In the genomic region with DNA sequence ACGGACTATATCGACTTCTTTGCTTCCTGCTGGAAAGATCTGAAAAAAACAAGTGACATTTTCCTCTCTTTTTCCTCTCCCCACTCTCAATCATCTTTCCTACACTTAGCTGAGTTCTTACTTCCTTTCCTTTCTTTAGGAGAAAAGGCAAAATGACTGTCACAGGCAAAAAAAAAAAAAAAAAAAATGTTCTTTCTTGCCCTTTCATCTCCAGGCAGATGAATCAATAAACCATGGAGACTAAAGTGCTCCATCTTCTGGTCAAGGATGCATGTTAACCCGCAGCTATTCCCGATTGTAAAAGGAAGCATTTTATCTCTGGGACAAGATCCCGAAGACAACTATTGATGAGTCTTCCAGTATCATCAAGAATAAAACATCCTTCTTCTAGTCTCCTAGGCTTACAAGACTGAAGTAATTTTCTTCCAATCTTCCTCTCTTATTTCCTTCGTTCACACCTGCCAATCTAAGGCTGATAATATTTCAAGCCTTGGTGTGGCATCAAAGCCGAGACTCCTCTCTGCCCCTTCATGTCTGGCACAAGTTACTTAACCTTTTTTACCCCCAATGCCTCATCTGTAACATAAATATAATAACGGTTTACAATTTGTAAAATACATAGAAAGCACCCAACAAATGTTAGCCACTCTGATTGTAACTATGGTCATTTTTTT, we compare ENCODE assay signal across 8 cellular contexts.
A peak's percentile ranks its signal among the peaks of the same experiment; 100 is the strongest.
DNase-seq lines count a peak whose midpoint lies in the region; ATAC-seq, FAIRE-seq and TF ChIP-seq lines count a peak whose summit lies in the region.

No MANE protein-coding gene starts in this region.

- no peaks in the 10 kb centered on the region for H3K27me3 ChIP-seq in endothelial cell of umbilical vein (ENCODE audit: control insufficient read depth in 2 of 2, insufficient read depth in 2 of 2, low read length in 2 of 2)
- H3K27me3 ChIP-seq in neural progenitor cell = no peaks in the 10 kb centered on the region

- no peaks in the 10 kb centered on the region for H3K36me3 Mint-ChIP-seq in neural progenitor cell

- no peaks in the 10 kb centered on the region for H3K9me2 ChIP-seq in OCI-LY7 (ENCODE audit: insufficient read depth, low read length)

- dilution Hi-C loops in endothelial cell of umbilical vein (cut with MboI; ENCODE audit: extremely low pct_ligation_motif_present, low sequenced_read_pairs) = no loop called here

- H3K9me3 ChIP-seq in OCI-LY7 (ENCODE audit: low read length) = no peaks in the 10 kb centered on the region
- no peaks in the 10 kb centered on the region for H3K9me3 ChIP-seq in endothelial cell of umbilical vein (replicated peaks; ENCODE audit: control insufficient read depth, insufficient read depth, low read length)
- no peaks in the 10 kb centered on the region for H3K9me3 ChIP-seq in neural progenitor cell (ENCODE audit: low read depth)

- H3K4me2 ChIP-seq in OCI-LY7 (ENCODE audit: low read length) (peak overlapping the region; percentile 17; the same call in 1 of the 2 replicates), endothelial cell of umbilical vein (ENCODE audit: insufficient read depth, low read length) (peak overlapping the region; percentile 60), neural progenitor cell (no peak overlapping the region)

- in situ Hi-C loops in GM13976 (cut with MboI; ENCODE audit: low sequenced_read_pairs, unreplicated experiment) = no loop called here

- H3K36me3 ChIP-seq in OCI-LY7 (ENCODE audit: insufficient read depth, low read length) = no peaks in the 10 kb centered on the region
- H3K36me3 ChIP-seq in endothelial cell of umbilical vein (ENCODE audit: control insufficient read depth in 2 of 2, extremely low read depth in 1 of 2, insufficient read depth in 2 of 2, low read length in 2 of 2) = no peaks in the 10 kb centered on the region
- H3K36me3 ChIP-seq in neural progenitor cell = no peaks in the 10 kb centered on the region

- H3K27ac ChIP-seq in OCI-LY7 (ENCODE audit: low read depth, low read length, poor library complexity, severe bottlenecking) (no peak overlapping the region), endothelial cell of umbilical vein (ENCODE audit: insufficient read depth, low read depth, low read length) (no peak overlapping the region), neural progenitor cell (no peak overlapping the region)

- no peak overlapping the region for H3K4me3 Mint-ChIP-seq in neural progenitor cell

- H3K79me2 ChIP-seq in OCI-LY7 (ENCODE audit: insufficient read depth, low read depth, low read length) = no peaks in the 10 kb centered on the region
- H3K79me2 ChIP-seq in endothelial cell of umbilical vein (ENCODE audit: control insufficient read depth, insufficient read depth, low read length) = no peaks in the 10 kb centered on the region
- no peaks in the 10 kb centered on the region for H3K79me2 ChIP-seq in neural progenitor cell (ENCODE audit: low read depth)

- H3F3A ChIP-seq in neural progenitor cell (ENCODE audit: low read depth) = no peaks in the 10 kb centered on the region

- H3K9me1 ChIP-seq in endothelial cell of umbilical vein (replicated peaks; ENCODE audit: control insufficient read depth, extremely low read depth, insufficient read depth, low read length) = no peaks in the 10 kb centered on the region

- peak; percentile 68 for TF ChIP-seq CTCF in AG10803 (conservative IDR thresholded peaks at IDR 0.05; ENCODE audit: low read length)
- peak; percentile 29 for TF ChIP-seq CTCF in GM13976 (IDR thresholded peaks at IDR 0.05; ENCODE audit: borderline replicate concordance, control extremely low read depth, extremely low read depth, insufficient read depth, missing control alignments)
- peak; percentile 76 for TF ChIP-seq CTCF in OCI-LY7 (conservative IDR thresholded peaks at IDR 0.05; ENCODE audit: low read length)
- peak; percentile 34 to 38 for TF ChIP-seq CTCF in endothelial cell of umbilical vein (IDR thresholded peaks at IDR 0.05; ENCODE audit: extremely low read depth in 1 of 2, insufficient read depth in 1 of 2, low read depth in 1 of 2, low read length in 2 of 2)
- peak; percentile 62 for TF ChIP-seq CTCF in neural progenitor cell (IDR thresholded peaks at IDR 0.05)

- FAIRE-seq in endothelial cell of umbilical vein (lab: Jason Lieb, UNC) = peak; percentile 87

- no peak overlapping the region for H3K27ac Mint-ChIP-seq in neural progenitor cell

- H2AFZ ChIP-seq in OCI-LY7 (ENCODE audit: low read length) = peak overlapping the region; percentile 14; the same call in 1 of the 2 replicates
- H2AFZ ChIP-seq in endothelial cell of umbilical vein (ENCODE audit: low read depth, low read length) = peak overlapping the region; percentile 83
- H2AFZ ChIP-seq in neural progenitor cell (replicated peaks) = peak overlapping the region; percentile 85

- no peaks in the 10 kb centered on the region for H3K9me3 Mint-ChIP-seq in neural progenitor cell

- H4K20me1 ChIP-seq in OCI-LY7 (ENCODE audit: insufficient read depth, low read length) (no peaks in the 10 kb centered on the region), endothelial cell of umbilical vein (replicated peaks; ENCODE audit: control insufficient read depth, extremely low read depth, insufficient read depth, low read length) (no peaks in the 10 kb centered on the region), neural progenitor cell (ENCODE audit: low read depth) (no peaks in the 10 kb centered on the region)

- peaks cover 9% of the 10 kb centered on the region for H3K4me1 Mint-ChIP-seq in neural progenitor cell

- H3K9ac ChIP-seq in endothelial cell of umbilical vein (replicated peaks; ENCODE audit: extremely low read depth, insufficient read depth, low read length) (no peak overlapping the region), neural progenitor cell (no peak overlapping the region)

- H3K4me1 ChIP-seq in OCI-LY7 (ENCODE audit: insufficient read depth, low read length, poor library complexity, severe bottlenecking) (no peaks in the 10 kb centered on the region), endothelial cell of umbilical vein (ENCODE audit: control insufficient read depth, extremely low read depth, insufficient read depth, low read length) (peaks cover 4% of the 10 kb centered on the region), neural progenitor cell (no peaks in the 10 kb centered on the region)

- no peak for ATAC-seq in GM18867 (IDR thresholded peaks at IDR 0.05; ENCODE audit: unreplicated experiment)

- DNase-seq in AG10803 (ENCODE audit: low read depth) (peak; percentile 67), GM13976 (ENCODE audit: low spot score) (no peak), OCI-LY7 (ENCODE audit: low spot score) (peak; percentile 41), endothelial cell of umbilical vein (ENCODE audit: low read depth, low spot score) (peak; percentile 62), neural progenitor cell (ENCODE audit: low spot score) (peak; percentile 48)
- no peak for DNase-seq in central memory CD4-positive, alpha-beta T cell
- DNase-seq in activated CD4-positive, CD25-positive, alpha-beta regulatory T cell (lab: John Stamatoyannopoulos, UW) = no peak

- H3K4me3 ChIP-seq in AG10803 (ENCODE audit: low read length) (no peak overlapping the region), OCI-LY7 (ENCODE audit: low read depth, low read length, poor library complexity, severe bottlenecking) (no peak overlapping the region), endothelial cell of umbilical vein (replicated peaks in 1 of 3; ENCODE audit: insufficient read depth in 1 of 3, low read depth in 1 of 3, low read length in 3 of 3) (no peak overlapping the region), neural progenitor cell (no peak overlapping the region)

- POLR2A ChIA-PET in OCI-LY7 (lab: Charles Lee) = interaction anchor here (0.6 to 1.5 kb wide), 5 partner anchors 11 to 788 kb away, joined by 3 to 7 read pairs (median 5); no protein-coding TSS in a partner anchor
- POLR2A ChIA-PET in endothelial cell of umbilical vein (lab: Charles Lee) = interaction anchor here (0.6 kb wide), 1 partner anchor 33 kb away, joined by 7 read pairs; no protein-coding TSS in a partner anchor

- TF ChIP-seq POLR2A in endothelial cell of umbilical vein (IDR thresholded peaks at IDR 0.05; ENCODE audit: low read depth, low read length) = no peak

- CTCF ChIA-PET in OCI-LY7 (lab: Charles Lee; ENCODE audit: unreplicated experiment) = no interaction called here
- CTCF ChIA-PET in endothelial cell of umbilical vein (lab: Charles Lee) = interaction anchor here (0.8 to 6.3 kb wide), 17 partner anchors 10 to 1247 kb away, joined by 3 to 60 read pairs (median 3); a partner anchor contains a TSS

- intact Hi-C loops in OCI-LY7 (cut with micrococcal nuclease; ENCODE audit: unreplicated experiment) = no loop called here
- intact Hi-C loops in endothelial cell of umbilical vein (cut with micrococcal nuclease) = loop anchor here (1.0 to 2.0 kb wide), 2 partner anchors 38 to 1226 kb away; no protein-coding TSS in a partner anchor

- BruUV-seq in OCI-LY7 (replicated peaks; lab: Mats Ljungman, UMichigan) = no TSS peak
- BruUV-seq in endothelial cell of umbilical vein (replicated peaks; lab: Mats Ljungman, UMichigan) = no TSS peak

- H3K27me3 Mint-ChIP-seq in neural progenitor cell (ENCODE audit: insufficient read depth, low read depth) = peaks cover 2% of the 10 kb centered on the region

TF ChIP-seq in endothelial cell of umbilical vein, 7 proteins besides CTCF, POLR2A, EP300 and RAD21:
- no peak for TF ChIP-seq GATA2 (IDR thresholded peaks at IDR 0.05; ENCODE audit: insufficient read depth, insufficient read length, low read depth, low read length)
- TF ChIP-seq JUN (IDR thresholded peaks at IDR 0.05; ENCODE audit: borderline replicate concordance, insufficient read depth, insufficient read length, low read depth) = no peak
- no peak for TF ChIP-seq POLR2AphosphoS5 (IDR thresholded peaks at IDR 0.05; ENCODE audit: insufficient read depth, low read depth, low read length)
- no peak for TF ChIP-seq EZH2 (IDR thresholded peaks at IDR 0.05; ENCODE audit: borderline replicate concordance, low read depth, low read length, severe bottlenecking)
- TF ChIP-seq, protein P1, sequence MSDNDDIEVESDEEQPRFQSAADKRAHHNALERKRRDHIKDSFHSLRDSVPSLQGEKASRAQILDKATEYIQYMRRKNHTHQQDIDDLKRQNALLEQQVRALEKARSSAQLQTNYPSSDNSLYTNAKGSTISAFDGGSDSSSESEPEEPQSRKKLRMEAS (IDR thresholded peaks at IDR 0.05; ENCODE audit: insufficient read depth, insufficient read length) = no peak
- no peak for TF ChIP-seq FOS (IDR thresholded peaks at IDR 0.05; ENCODE audit: borderline replicate concordance, insufficient read depth, low read length)
- no peak for TF ChIP-seq MYC (IDR thresholded peaks at IDR 0.05; ENCODE audit: low read depth, low read length)
TF ChIP-seq in endothelial cell of umbilical vein: peak in this region for 0.

Comparison
In these comparisons a context has a peak if more than half of its experiments do, and no peak if none do; other contexts are left out.
1. DNase-seq: peak in AG10803 (single experiment), OCI-LY7 (single experiment), endothelial cell of umbilical vein (single experiment) and neural progenitor cell (single experiment); none in GM13976 (single experiment), central memory CD4-positive, alpha-beta T cell (single experiment) and activated CD4-positive, CD25-positive, alpha-beta regulatory T cell (0 of 4).
2. H2AFZ ChIP-seq: peak in every context shown above with its lines; median percentile 85 in neural progenitor cell; 83 in endothelial cell of umbilical vein; 14 in OCI-LY7.
3. Peak in every context shown above with its lines, with median percentiles within 50 percentile points of each other: CTCF ChIP-seq.